11 cellular contexts compared by ENCODE assay signal in genomic region chr1:174830019-174830418, GRCh38.
"Had no signal": no experiment of that assay in that cellular context is flagged by ENCODE, and none has a peak within 500 bp of the region (broad histone marks: within the 10 kb centered on the region; RNA-seq: fewer than 3 reads in every experiment).

No MANE protein-coding gene starts in this region.

- DNase-seq: GM23248, GOT3, H7, HFFc6, IMR-90, Karpas-422, KBM-7 had no signal

- H3K36me3 ChIP-seq: HAP-1 had no signal

- H3K27ac Mint-ChIP-seq: HFFc6 had no signal

- H3K4me3 Mint-ChIP-seq: HFFc6 had no signal

- H3K9me3 Mint-ChIP-seq: HFFc6 had no signal

- H3K4me3 ChIP-seq: GM23248, HAP-1 had no signal

- H2AFZ ChIP-seq: GM23248 had no signal

- H3K4me1 ChIP-seq: HAP-1 had no signal

- H3K27ac ChIP-seq: GM23248, KMS-11 had no signal

- ATAC-seq: HCT116 had no signal

- H3K9me3 ChIP-seq: HAP-1 had no signal

- FAIRE-seq: HTR-8/SVneo had no signal
